In the genomic region with DNA sequence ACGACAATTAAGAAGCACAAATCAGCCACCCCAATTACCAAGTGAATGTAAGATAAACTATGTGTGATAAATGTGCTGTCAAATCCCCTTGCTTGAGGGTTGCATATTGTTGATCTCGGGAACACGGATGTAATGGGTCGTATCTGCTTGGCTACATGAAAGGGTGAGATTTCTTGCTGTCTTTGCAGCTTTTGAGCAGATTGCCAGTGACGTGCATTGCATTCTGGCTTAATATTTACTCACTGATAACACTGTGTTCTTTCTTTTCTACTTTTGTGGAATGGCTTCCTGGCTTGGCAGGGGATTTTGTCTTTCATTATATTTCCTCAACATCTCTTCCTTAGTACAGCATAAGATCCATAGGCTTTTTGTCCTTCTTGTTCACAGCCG, we compare ENCODE assay signal across 20 cellular contexts. TPM values are rescaled to one million over a fixed set of nuclear protein-coding genes. Genes with fewer than 3 reads are reported as not detected.
A peak's percentile ranks its signal among the peaks of the same experiment; 100 is the strongest.
DNase-seq lines count a peak whose midpoint lies in the region; ATAC-seq, FAIRE-seq and TF ChIP-seq lines count a peak whose summit lies in the region.
"Had no signal": no experiment of that assay in that cellular context is flagged by ENCODE, and none has a peak within 500 bp of the region (broad histone marks: within the 10 kb centered on the region; RNA-seq: fewer than 3 reads in every experiment).

No MANE protein-coding gene starts in this region.

- 9% methylated on average over 6 of the region's 6 CpGs for WGBS in prostate gland

- H3K9ac ChIP-seq in HUES48 (ENCODE audit: low read depth, low read length), result no peak overlapping the region

- intact Hi-C loops in prostate gland (cut with DNase I), result no loop called here

- no peak for ATAC-seq in GM18873 (IDR thresholded peaks at IDR 0.05; ENCODE audit: low FRiP score, unreplicated experiment)
- ATAC-seq in GM21737 (IDR thresholded peaks at IDR 0.05; ENCODE audit: unreplicated experiment), result no peak

- peak overlapping the region; percentile 78 for H3K27ac ChIP-seq in HUES48 (ENCODE audit: low read depth, low read length)
- peak overlapping the region; percentile 47 to 61 for H3K27ac ChIP-seq in prostate gland
- H3K27ac ChIP-seq: coronary artery, epithelial cell of prostate, Peyer's patch had no signal

- H3K4me3 ChIP-seq in HUES48 (ENCODE audit: low read depth, low read length) (peak overlapping the region; percentile 24), prostate gland (no peak overlapping the region)
- H3K4me3 ChIP-seq: coronary artery, Peyer's patch had no signal

- H3K27me3 ChIP-seq in HUES48 (ENCODE audit: control insufficient read depth, insufficient read depth, low read length) (peaks cover 70% of the 10 kb centered on the region), prostate gland (replicated peaks; ENCODE audit: insufficient read depth) (no peaks in the 10 kb centered on the region)
- H3K27me3 ChIP-seq: Peyer's patch had no signal

- TF ChIP-seq CTCF in prostate gland (IDR thresholded peaks at IDR 0.05), result no peak

- H3K4me1 ChIP-seq in HUES48 (ENCODE audit: control insufficient read depth, insufficient read depth, low read length) (peaks cover 12% of the 10 kb centered on the region), prostate gland (replicated peaks) (peaks cover 5% of the 10 kb centered on the region)

- FAIRE-seq in islet of Langerhans (lab: Jason Lieb, UNC), result peak; percentile 92
- no peak for FAIRE-seq in RCC 7860 (lab: Jason Lieb, UNC)
- FAIRE-seq: D721Med had no signal

- peak; percentile 31 for DNase-seq in astrocyte of the hippocampus (ENCODE audit: low read depth, low spot score)
- peak; percentile 55 for DNase-seq in prostate gland (ENCODE audit: low spot score)
- no peak for DNase-seq in RCC 7860 (ENCODE audit: low spot score)
- no peak for DNase-seq in activated CD4-positive, alpha-beta T cell treated with anti-CD3 and anti-CD28 coated beads for 4 hours
- DNase-seq: activated CD4-positive, alpha-beta T cell treated with anti-CD3 and anti-CD28 coated beads, Interleukin-2, amount 50 U/mL, for 48 hours; activated naive CD4-positive, alpha-beta T cell treated with anti-CD3 and anti-CD28 coated beads, Interleukin-2, amount 10 ng/mL, durations not matched to agents 7 days and 5 days; activated T-cell treated with anti-CD3 and anti-CD28 coated beads, Interleukin-2, amount 50 U/mL, for 1 hour; GDM1; NCI-H1417 treated with DMSO at 0.1 percent for 48 hours; NCI-H2171 treated with DMSO at 0.1 percent for 48 hours; NCI-H82; Peyer's patch; SW 1271 had no signal

- H3K36me3 ChIP-seq in HUES48 (ENCODE audit: control insufficient read depth, insufficient read depth, low read length) (no peaks in the 10 kb centered on the region), prostate gland (no peaks in the 10 kb centered on the region)
- H3K36me3 ChIP-seq: Peyer's patch had no signal

- TF ChIP-seq POLR2A in prostate gland (IDR thresholded peaks at IDR 0.05), result no peak

- H3K9me3 ChIP-seq in HUES48 (ENCODE audit: control insufficient read depth, insufficient read depth, low read length), result no peaks in the 10 kb centered on the region
- no peaks in the 10 kb centered on the region for H3K9me3 ChIP-seq in prostate gland
- H3K9me3 ChIP-seq: Peyer's patch had no signal

RNA-seq across cellular contexts. Expression of a gene that starts 10.5 kb away (rescaled TPM):
- 100 to 1,000 TPM in 1 of 2 donors, 10 to 100 TPM in 1; 66.5 to 159 TPM for total RNA-seq in prostate gland

RNA-seq across cellular contexts. Expression of a gene that starts 43.7 kb away (rescaled TPM):
- total RNA-seq in prostate gland, result 1 to 10 TPM; 2.6 to 9.9 TPM

RNA-seq across cellular contexts. Expression of a gene that starts 44.1 kb away (rescaled TPM):
- 10 to 100 TPM; 35.1 to 40.2 TPM for total RNA-seq in prostate gland

Comparison
In these comparisons a context has a peak if more than half of its experiments do, and no peak if none do; other contexts are left out.
1. DNase-seq: peak in astrocyte of the hippocampus (single experiment) and prostate gland (single experiment); none in RCC 7860 (single experiment) and activated CD4-positive, alpha-beta T cell treated with anti-CD3 and anti-CD28 coated beads for 4 hours (0 of 2).